ENCODE assay signal across 26 cellular contexts in the genomic region with DNA sequence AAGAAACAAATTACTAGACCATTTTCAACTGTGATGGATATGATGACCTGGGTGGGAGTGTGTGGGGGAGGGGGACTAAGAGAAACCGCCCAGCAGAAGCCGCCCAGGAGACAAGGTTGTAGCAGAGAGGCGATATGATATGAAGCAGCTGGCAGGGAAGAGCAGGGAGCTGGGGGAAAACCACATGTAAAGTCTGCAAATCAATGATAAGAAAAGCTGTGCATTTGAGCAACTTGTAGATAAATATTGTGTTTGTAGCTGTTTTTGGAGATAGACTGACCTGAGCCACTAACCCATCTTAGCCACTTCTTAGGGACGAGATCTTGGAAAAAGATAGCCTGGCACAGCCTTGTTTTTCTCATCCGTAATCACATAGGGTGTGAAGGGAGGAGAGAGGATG.
"Had no signal": no experiment of that assay in that cellular context is flagged by ENCODE, and none has a peak within 500 bp of the region (broad histone marks: within the 10 kb centered on the region; RNA-seq: fewer than 3 reads in every experiment).

No MANE protein-coding gene starts in this region.

- ATAC-seq: activated CD8-positive, alpha-beta memory T cell treated with anti-CD3 and anti-CD28 coated beads, Interleukin-2, amount 10 ng/mL, durations not matched to agents 7 days and 5 days; activated naive CD8-positive, alpha-beta T cell treated with anti-CD3 and anti-CD28 coated beads, Interleukin-2, amount 50 U/mL, for 24 hours; PC-3; T-cell had no signal

- H3K4me3 ChIP-seq: cardiac muscle cell, MG63 had no signal

- H3K4me2 ChIP-seq: KMS-11 had no signal

- H3K9me3 ChIP-seq: MG63 had no signal

- H3K27me3 ChIP-seq: cardiac muscle cell, MG63 had no signal

- H3K27ac ChIP-seq: cardiac muscle cell, KMS-11 had no signal

- H3K36me3 ChIP-seq: cardiac muscle cell, MG63 had no signal

- H3K9ac ChIP-seq: KMS-11 had no signal

- DNase-seq: activated B cell treated with CpG ODN at 0.5 μM for 24 hours; activated CD4-positive, alpha-beta T cell treated with anti-CD3 and anti-CD28 coated beads for 1 hour; activated CD4-positive, alpha-beta T cell treated with anti-CD3 and anti-CD28 coated beads, Interleukin-2, amount 10 ng/mL, durations not matched to agents 24 days and 14 days; activated CD4-positive, alpha-beta T cell treated with anti-CD3 and anti-CD28 coated beads, Interleukin-2, amount 50 U/mL, for 48 hours; activated CD8-positive, alpha-beta memory T cell treated with anti-CD3 and anti-CD28 coated beads, Interleukin-2, amount 10 ng/mL, durations not matched to agents 7 days and 5 days; activated effector memory CD4-positive, alpha-beta T cell treated with Interleukin-2 at 50 U/mL for 16 hours; activated naive CD4-positive, alpha-beta T cell; activated naive CD8-positive, alpha-beta T cell treated with anti-CD3 and anti-CD28 coated beads, Interleukin-2, amount 50 U/mL, for 24 hours; activated T-cell treated with anti-CD3 and anti-CD28 coated beads, Interleukin-2, amount 50 U/mL, for 24 hours; amniotic stem cell; MG63; MV-4-11; NCI-H1092 treated with DMSO at 0.1 percent for 48 hours; NCI-H1417 treated with DMSO at 0.1 percent for 48 hours; NCI-H1694 treated with DMSO at 0.1 percent for 48 hours; NCI-H2081; NCI-H510A treated with DMSO at 0.1 percent for 48 hours; NCI-H69; NK-92 treated with Interleukin-12 subunit alpha and Interleukin-12 subunit beta, amount 100 ng/mL, for 24 hours; PC-3; SHP77 treated with DMSO at 0.1 percent for 48 hours; T-cell; T-helper 2 cell; T1000 had no signal
